8 cellular contexts compared by ENCODE assay signal in the genomic region with DNA sequence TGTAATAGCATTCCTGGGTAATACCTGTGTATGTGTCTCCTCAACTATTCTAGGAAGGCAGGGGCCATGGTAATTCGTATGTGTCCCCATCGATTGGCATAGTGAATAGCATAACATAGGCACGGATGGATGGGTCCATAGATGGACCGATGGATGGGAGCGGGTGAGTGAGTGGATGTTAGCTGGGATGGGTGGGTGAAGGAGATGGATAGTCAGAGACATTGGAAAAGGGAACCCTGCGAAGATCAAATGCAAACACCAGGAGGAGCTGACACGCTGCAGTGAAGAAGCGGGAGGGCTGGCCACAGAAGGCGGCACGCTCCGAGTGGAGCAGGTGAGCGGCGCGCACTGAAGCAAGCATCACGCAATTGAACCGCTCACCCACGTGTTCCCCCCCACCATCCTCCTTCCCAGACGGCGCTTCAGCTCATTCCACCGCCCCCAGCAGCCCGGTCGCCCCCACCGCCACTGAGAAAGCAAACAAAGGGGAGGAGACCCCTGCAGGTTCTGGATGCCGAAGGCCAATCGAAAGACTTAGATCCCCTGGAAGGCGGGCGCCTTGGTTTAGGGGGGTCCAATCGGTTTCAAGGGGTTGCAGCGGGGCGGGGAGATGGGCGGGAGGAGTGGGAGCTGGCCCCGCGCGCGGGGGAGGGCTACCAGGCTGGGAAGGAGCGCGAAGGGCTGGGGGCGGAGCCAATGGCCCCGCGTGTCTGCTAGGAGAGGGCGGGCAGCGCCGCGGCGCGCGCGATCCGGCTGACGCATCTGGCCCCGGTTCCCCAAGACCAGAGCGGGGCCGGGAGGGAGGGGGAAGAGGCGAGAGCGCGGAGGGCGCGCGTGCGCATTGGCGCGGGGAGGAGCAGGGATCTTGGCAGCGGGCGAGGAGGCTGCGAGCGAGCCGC. TPM values are rescaled to one million over a fixed set of nuclear protein-coding genes. Genes with fewer than 3 reads are reported as not detected.
DNase-seq lines count a peak whose midpoint lies in the region; ATAC-seq, FAIRE-seq and TF ChIP-seq lines count a peak whose summit lies in the region.

Gene ARRB2 (plus strand): TSS at position 839 of the 899 bp plus-strand sequence. CDS start 90 bp downstream, outside the sequence.

- H3K4me3 Mint-ChIP-seq in progenitor cell of endocrine pancreas (ENCODE audit: low read depth) = peak within 1 kb of the TSS; percentile 72

- DNase-seq in GM12892 (ENCODE audit: insufficient read length) (peak; percentile 96), NCI-H146 (lab: John Stamatoyannopoulos, UW) (peak; percentile 99), T-helper 1 cell (peak; percentile 97 to 100 (median 99)), amniotic epithelial cell (ENCODE audit: low read depth) (peak; percentile 98), left cardiac atrium (peak; percentile 99), progenitor cell of endocrine pancreas (ENCODE audit: low spot score, unreplicated experiment) (peak; percentile 95), ureter (ENCODE audit: low spot score) (peak; percentile 96)

- FAIRE-seq in GM12892 (lab: Jason Lieb, UNC) = peak; percentile 100

- ATAC-seq in HG02852 (IDR thresholded peaks at IDR 0.05; ENCODE audit: unreplicated experiment) = peak; percentile 80
- ATAC-seq in left cardiac atrium = peak; percentile 94 to 95

- no peaks in the 10 kb centered on the region for H3K27me3 Mint-ChIP-seq in progenitor cell of endocrine pancreas

- peaks cover 6% of the 10 kb centered on the region for H3K4me1 Mint-ChIP-seq in progenitor cell of endocrine pancreas (ENCODE audit: low read depth)

- no peaks in the 10 kb centered on the region for H3K9me3 Mint-ChIP-seq in progenitor cell of endocrine pancreas (ENCODE audit: low read depth)

- H3K27ac Mint-ChIP-seq in progenitor cell of endocrine pancreas = peak within 1 kb of the TSS; percentile 94

- intact Hi-C loops in left cardiac atrium (cut with DNase I) = loop anchor here in 1 of 2 donors (5.0 kb wide), 1 partner anchor 192 kb away; the partner anchor contains the start of gene CHRNE

- no peaks in the 10 kb centered on the region for H3K36me3 Mint-ChIP-seq in progenitor cell of endocrine pancreas (ENCODE audit: insufficient read depth)

- peak; percentile 59; the same call in 1 of the 2 replicates for TF ChIP-seq POLR2A in GM12892 (IDR thresholded peaks at IDR 0.05; ENCODE audit: low read depth, low read length)

- TF ChIP-seq CTCF in progenitor cell of endocrine pancreas (IDR thresholded peaks at IDR 0.05; ENCODE audit: unreplicated experiment) = peak; percentile 54

RNA-seq across cellular contexts. Expression of gene ARRB2, which starts in this region (rescaled TPM):
- 37.4 TPM for polyA plus RNA-seq in GM12892 (2012; ENCODE audit: missing spikeins)
- total RNA-seq in left cardiac atrium (10 to 100 TPM; 30.7 to 43.5 TPM), progenitor cell of endocrine pancreas (52.6 and 53.8 TPM in 2 replicates), ureter (40.8 TPM)

Comparison
In these comparisons a context has a peak if more than half of its experiments do, and no peak if none do; other contexts are left out.
1. Peak in every context shown above with its lines: DNase-seq and ATAC-seq.